ENCODE assay signal across 10 cellular contexts in genomic region chr1:186557147-186557777, GRCh38.
"Had no signal": no experiment of that assay in that cellular context is flagged by ENCODE, and none has a peak within 500 bp of the region (broad histone marks: within the 10 kb centered on the region; RNA-seq: fewer than 3 reads in every experiment).

No MANE protein-coding gene starts in this region.

- H3K36me3 ChIP-seq: HAP-1 had no signal

- H3K9me3 ChIP-seq: HAP-1 had no signal

- H3K27ac ChIP-seq: GM23248, HL-60, KMS-11 had no signal

- H3K4me3 ChIP-seq: GM23248, HAP-1 had no signal

- H3K9ac ChIP-seq: GM23248, KMS-11 had no signal

- H3K4me1 ChIP-seq: HAP-1 had no signal

- H3K4me2 ChIP-seq: KMS-11 had no signal

- ATAC-seq: HCT116 had no signal

- DNase-seq: GM23248, GOT3, H7, HFFc6, IMR-90, KBM-7 had no signal
